ENCODE assay signal across 23 cellular contexts in genomic region chr5:39539470-39539869, GRCh38.
"Had no signal": no experiment of that assay in that cellular context is flagged by ENCODE, and none has a peak within 500 bp of the region (broad histone marks: within the 10 kb centered on the region; RNA-seq: fewer than 3 reads in every experiment).

No MANE protein-coding gene starts in this region.

- ATAC-seq: left colon; natural killer cell; psoas muscle; sciatic nerve; stimulated activated effector memory CD8-positive, alpha-beta T cell treated with anti-CD3 and anti-CD28 coated beads, Interleukin-12 subunit alpha, Interleukin-12 subunit beta, amount 100 ng/mL, for 72 hours had no signal

- H3K4me3 ChIP-seq: left ventricle myocardium inferior, lung, neural progenitor cell, psoas muscle, right atrium auricular region, skin epidermis, suprapubic skin, tibial nerve, upper lobe of left lung, vagina had no signal

- H3K9me3 ChIP-seq: left ventricle myocardium inferior, psoas muscle, right atrium auricular region, suprapubic skin, tibial nerve, upper lobe of left lung, vagina had no signal

- H2AFZ ChIP-seq: neural progenitor cell, parathyroid adenoma had no signal

- H3K4me2 ChIP-seq: neural progenitor cell had no signal

- H3K4me1 ChIP-seq: neural progenitor cell, parathyroid adenoma, psoas muscle, right atrium auricular region, suprapubic skin, vagina had no signal

- H3K27me3 ChIP-seq: neural progenitor cell, right atrium auricular region, suprapubic skin, tibial nerve, upper lobe of left lung, vagina had no signal

- H3K36me3 ChIP-seq: left ventricle myocardium inferior, neural progenitor cell, right atrium auricular region, suprapubic skin, tibial nerve, upper lobe of left lung, vagina had no signal

- DNase-seq: head of caudate nucleus; hippocampal formation; kidney; left colon; left ventricle myocardium inferior; mesendoderm; naive B cell; natural killer cell; nephron progenitor cell; psoas muscle; stimulated activated CD4-positive, alpha-beta T cell treated with anti-CD3 and anti-CD28 coated beads, Interleukin-4, amount 100 ng/mL, for 24 hours; stimulated activated naive CD4-positive, alpha-beta T cell; upper lobe of left lung had no signal

- H3K79me2 ChIP-seq: parathyroid adenoma had no signal

- H3K9ac ChIP-seq: neural progenitor cell, parathyroid adenoma had no signal

- H3K27ac ChIP-seq: left ventricle myocardium inferior, neural progenitor cell, parathyroid adenoma, psoas muscle, right atrium auricular region, skin epidermis, suprapubic skin, tibial nerve, upper lobe of left lung, vagina had no signal
